Comparison of ENCODE assay signal across 8 cellular contexts in genomic region chr22:27802389-27803079, GRCh38. TPM values are rescaled to one million over a fixed set of nuclear protein-coding genes. Genes with fewer than 3 reads are reported as not detected.
A peak's percentile ranks its signal among the peaks of the same experiment; 100 is the strongest.
DNase-seq lines count a peak whose midpoint lies in the region; ATAC-seq and TF ChIP-seq lines count a peak whose summit lies in the region.

No MANE protein-coding gene starts in this region.

- H3K27me3 Mint-ChIP-seq in activated CD4-positive, alpha-beta T cell treated with anti-CD3 and anti-CD28 coated beads, Interleukin-2, amount 10 ng/mL, durations not matched to agents 24 days and 14 days: peaks cover 37% of the 10 kb centered on the region

- intact Hi-C loops in activated CD4-positive, alpha-beta T cell treated with anti-CD3 and anti-CD28 coated beads, Interleukin-2, amount 10 ng/mL, durations not matched to agents 24 days and 14 days (cut with micrococcal nuclease): loop anchor here (5.0 kb wide), 1 partner anchor 1045 kb away; no protein-coding TSS in a partner anchor

- peak overlapping the region; percentile 78 for H3K4me3 Mint-ChIP-seq in activated CD4-positive, alpha-beta T cell treated with anti-CD3 and anti-CD28 coated beads, Interleukin-2, amount 10 ng/mL, durations not matched to agents 24 days and 14 days

- TF ChIP-seq RAD21 in liver (IDR thresholded peaks at IDR 0.05): no peak

- in situ Hi-C loops in brain microvascular endothelial cell (cut with HindIII; ENCODE audit: low pct_ligation_motif_present, low sequenced_read_pairs): no loop called here

- H3K4me3 ChIP-seq in brain microvascular endothelial cell (ENCODE audit: low read depth, low read length) (peak overlapping the region; percentile 80), liver (ENCODE audit: low read depth in 1 of 3, low read length in 3 of 3) (peak overlapping the region; percentile 27 to 75 (median 56)), thoracic aorta (peak overlapping the region; percentile 84), MG63 (no peak overlapping the region; the same call in 1 of the 2 replicates)

- no peak overlapping the region for H3K9ac ChIP-seq in liver (ENCODE audit: low read depth in 1 of 2, low read length in 2 of 2)

- ATAC-seq in thoracic aorta (ENCODE audit: insufficient number of reproducible peaks, low FRiP score, low read depth): no peak

- no peak for DNase-seq in activated CD4-positive, alpha-beta T cell treated with anti-CD3 and anti-CD28 coated beads, Interleukin-2, amount 10 ng/mL, durations not matched to agents 24 days and 14 days
- DNase-seq in activated CD4-positive, alpha-beta T cell treated with anti-CD3 and anti-CD28 coated beads, Interleukin-2, amount 50 U/mL, for 48 hours: no peak
- DNase-seq in brain microvascular endothelial cell: no peak
- DNase-seq in thoracic aorta (ENCODE audit: low spot score): no peak
- no peak for DNase-seq in NCI-H226
- no peak for DNase-seq in MG63
- no peak for DNase-seq in activated gamma-delta T cell (lab: John Stamatoyannopoulos, UW)

- TF ChIP-seq CTCF in brain microvascular endothelial cell (IDR thresholded peaks at IDR 0.05; ENCODE audit: low read depth, low read length, missing control alignments): no peak
- TF ChIP-seq CTCF in liver (IDR thresholded peaks at IDR 0.05; ENCODE audit: low read depth, low read length, missing input control): no peak
- no peak for TF ChIP-seq CTCF in thoracic aorta (IDR thresholded peaks at IDR 0.05)

- no peaks in the 10 kb centered on the region for H3K9me3 Mint-ChIP-seq in activated CD4-positive, alpha-beta T cell treated with anti-CD3 and anti-CD28 coated beads, Interleukin-2, amount 10 ng/mL, durations not matched to agents 24 days and 14 days

- no peak overlapping the region for H3K27ac Mint-ChIP-seq in activated CD4-positive, alpha-beta T cell treated with anti-CD3 and anti-CD28 coated beads, Interleukin-2, amount 10 ng/mL, durations not matched to agents 24 days and 14 days

- H3K27ac ChIP-seq in brain microvascular endothelial cell: no peak overlapping the region
- H3K27ac ChIP-seq in liver (ENCODE audit: low read depth in 1 of 2, low read length in 2 of 2): no peak overlapping the region
- peak overlapping the region; percentile 78 to 95 for H3K27ac ChIP-seq in thoracic aorta

- 11% methylated on average over 33 of the region's 33 CpGs for WGBS in liver

- H3K4me1 ChIP-seq in liver (ENCODE audit: control insufficient read depth in 4 of 4, insufficient read depth in 4 of 4, low read length in 3 of 4) (peaks cover 21 to 51% (median 24%) of the 10 kb centered on the region in 4 donors), thoracic aorta (ENCODE audit: control insufficient read depth in 1 of 2, low read depth in 2 of 2) (peaks cover 7 to 39% of the 10 kb centered on the region in 2 donors)

- peaks cover 8% of the 10 kb centered on the region for H3K4me1 Mint-ChIP-seq in activated CD4-positive, alpha-beta T cell treated with anti-CD3 and anti-CD28 coated beads, Interleukin-2, amount 10 ng/mL, durations not matched to agents 24 days and 14 days

- peaks cover under 1% of the 10 kb centered on the region for H3K36me3 ChIP-seq in brain microvascular endothelial cell (replicated peaks)
- H3K36me3 ChIP-seq in liver (ENCODE audit: control insufficient read depth in 4 of 4, insufficient read depth in 3 of 4, low read depth in 1 of 4, low read length in 3 of 4): no peaks in the 10 kb centered on the region
- H3K36me3 ChIP-seq in thoracic aorta: no peaks in the 10 kb centered on the region
- H3K36me3 ChIP-seq in MG63: no peaks in the 10 kb centered on the region

- no peaks in the 10 kb centered on the region for H3K36me3 Mint-ChIP-seq in activated CD4-positive, alpha-beta T cell treated with anti-CD3 and anti-CD28 coated beads, Interleukin-2, amount 10 ng/mL, durations not matched to agents 24 days and 14 days (ENCODE audit: low read depth)

- no peaks in the 10 kb centered on the region for H3K9me3 ChIP-seq in liver (ENCODE audit: control insufficient read depth in 4 of 4, low read length in 3 of 4)
- H3K9me3 ChIP-seq in thoracic aorta: no peaks in the 10 kb centered on the region
- H3K9me3 ChIP-seq in MG63: no peaks in the 10 kb centered on the region

- peaks cover 4% of the 10 kb centered on the region for H3K27me3 ChIP-seq in brain microvascular endothelial cell (replicated peaks)
- peaks cover 0 to 5% (median 0%) of the 10 kb centered on the region in 4 donors for H3K27me3 ChIP-seq in liver (ENCODE audit: control insufficient read depth in 4 of 4, insufficient read depth in 4 of 4, low read length in 3 of 4)
- no peaks in the 10 kb centered on the region for H3K27me3 ChIP-seq in thoracic aorta (replicated peaks; ENCODE audit: insufficient read depth)
- no peaks in the 10 kb centered on the region for H3K27me3 ChIP-seq in MG63

TF ChIP-seq in liver, 16 proteins besides CTCF, POLR2A, EP300 and RAD21:
- TF ChIP-seq MAX (IDR thresholded peaks at IDR 0.05) (no peak), JUND (IDR thresholded peaks at IDR 0.05) (no peak), ZBTB33 (IDR thresholded peaks at IDR 0.05) (no peak), SP1 (IDR thresholded peaks at IDR 0.05) (no peak)

RNA-seq across cellular contexts. Expression of gene MN1, which starts 1.0 kb away (rescaled TPM):
- total RNA-seq in activated CD4-positive, alpha-beta T cell treated with anti-CD3 and anti-CD28 coated beads, Interleukin-2, amount 10 ng/mL, durations not matched to agents 24 days and 14 days: 0.05 and 0.23 TPM in 2 replicates
- total RNA-seq in liver (under 1 TPM; 0.25 to 0.33 TPM), thoracic aorta (10 to 100 TPM; 30.1 to 39.8 TPM)
- polyA plus RNA-seq in liver: under 1 TPM; 0.10 to 0.17 TPM
- 1.4 and 1.9 TPM in 2 replicates for total RNA-seq in MG63 (2014; rRNA removed; shearing (Covaris generic); ENCODE audit: low replicate concordance)

Comparison
In these comparisons a context has a peak if more than half of its experiments do, and no peak if none do; other contexts are left out.
1. H3K27ac ChIP-seq: peak in thoracic aorta (2 of 2); none in brain microvascular endothelial cell (single experiment) and liver (0 of 2).
2. RNA of gene MN1, which starts 1.0 kb away (total RNA-seq): 30.1 to 39.8 TPM in thoracic aorta; 1.4 to 1.9 TPM in MG63, 0.25 to 0.33 TPM in liver and 0.05 to 0.23 TPM in activated CD4-positive, alpha-beta T cell treated with anti-CD3 and anti-CD28 coated beads, Interleukin-2, amount 10 ng/mL, durations not matched to agents 24 days and 14 days; every median in the first group is over 10 times any median in the second.